7 cellular contexts compared by ENCODE assay signal in the genomic region with DNA sequence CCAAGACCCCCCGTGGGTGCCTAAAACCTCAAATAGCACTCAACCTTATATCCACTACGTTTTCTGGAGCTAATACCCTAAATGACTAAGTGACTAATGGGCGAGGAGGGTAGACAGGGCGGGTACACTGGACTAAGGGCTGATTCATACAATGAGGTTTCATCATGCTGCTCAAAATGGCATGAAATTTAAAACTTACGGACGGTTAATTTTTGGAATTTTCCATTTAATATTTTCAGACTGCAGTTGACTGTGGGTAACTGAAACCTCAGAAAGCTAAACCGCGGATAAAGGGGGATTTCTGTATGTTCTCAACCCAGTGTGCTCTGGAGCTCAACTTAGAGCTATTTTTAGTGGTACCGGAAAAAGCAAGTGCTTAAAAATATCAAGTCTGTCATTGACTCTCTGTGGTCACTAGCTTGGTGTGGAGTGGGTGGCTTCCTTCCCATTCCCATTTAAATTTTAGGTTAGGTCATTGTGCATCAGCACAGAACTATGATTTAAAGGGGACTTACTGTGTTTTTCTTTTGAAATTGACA.
A peak's percentile ranks its signal among the peaks of the same experiment; 100 is the strongest.
DNase-seq lines count a peak whose midpoint lies in the region; ATAC-seq and TF ChIP-seq lines count a peak whose summit lies in the region.

No MANE protein-coding gene starts in this region.

- WGBS in right cardiac atrium: 49% methylated on average over 9 of the region's 9 CpGs

- ATAC-seq in GM18867 (IDR thresholded peaks at IDR 0.05; ENCODE audit: unreplicated experiment): peak; percentile 71
- ATAC-seq in HG02588 (IDR thresholded peaks at IDR 0.05; ENCODE audit: unreplicated experiment): peak; percentile 74
- peak; percentile 88 for ATAC-seq in SK-N-SH treated with all-trans-retinoic acid at 6 μM for 48 hours
- peak; percentile 79 to 83 for ATAC-seq in right cardiac atrium

- no peak overlapping the region for H3K27ac ChIP-seq in right cardiac atrium (ENCODE audit: low read length)

- no peaks in the 10 kb centered on the region for H3K27me3 ChIP-seq in right cardiac atrium (ENCODE audit: control insufficient read depth, insufficient read depth)

- no peaks in the 10 kb centered on the region for H3K9me3 ChIP-seq in right cardiac atrium (ENCODE audit: control insufficient read depth, low read length)

- intact Hi-C loops in right cardiac atrium (cut with DNase I) (no loop called here), posterior vena cava (cut with DNase I) (no loop called here), posterior cingulate gyrus (cut with DNase I) (no loop called here)

- H3K4me1 ChIP-seq in right cardiac atrium (ENCODE audit: control insufficient read depth, insufficient read depth, low read length): no peaks in the 10 kb centered on the region

- no peak for DNase-seq in right cardiac atrium
- no peak for DNase-seq in posterior vena cava (ENCODE audit: low spot score)
- DNase-seq in activated CD8-positive, alpha-beta memory T cell treated with anti-CD3 and anti-CD28 coated beads, Interleukin-2, amount 50 U/mL, for 4 hours: no peak
- DNase-seq in posterior cingulate gyrus: no peak

- H3K4me3 ChIP-seq in right cardiac atrium (ENCODE audit: low read length): no peak overlapping the region

TF ChIP-seq in SK-N-SH treated with all-trans-retinoic acid at 6 μM for 48 hours, 23 proteins besides CTCF, POLR2A, EP300 and RAD21:
- TF ChIP-seq ARNTL (CRISPR knock-in tag; IDR thresholded peaks at IDR 0.05; ENCODE audit: borderline replicate concordance, low read depth) (no peak), RARB (CRISPR knock-in tag; IDR thresholded peaks at IDR 0.05) (no peak), TCF4 (CRISPR knock-in tag; IDR thresholded peaks at IDR 0.05; ENCODE audit: borderline replicate concordance) (no peak), PPARA (CRISPR knock-in tag; IDR thresholded peaks at IDR 0.05; ENCODE audit: borderline replicate concordance) (no peak), ZC3H10 (CRISPR knock-in tag; IDR thresholded peaks at IDR 0.05) (no peak), ZFP30 (CRISPR knock-in tag; IDR thresholded peaks at IDR 0.05) (no peak), GLIS3 (CRISPR knock-in tag; IDR thresholded peaks at IDR 0.05) (no peak), ZNF565 (CRISPR knock-in tag; conservative IDR thresholded peaks at IDR 0.05; ENCODE audit: low read depth) (no peak), BACH2 (CRISPR knock-in tag; IDR thresholded peaks at IDR 0.05; ENCODE audit: borderline replicate concordance) (no peak), CSDC2 (CRISPR knock-in tag; IDR thresholded peaks at IDR 0.05) (no peak), ESRRG (CRISPR knock-in tag; IDR thresholded peaks at IDR 0.05) (no peak), TOX (CRISPR knock-in tag; IDR thresholded peaks at IDR 0.05; ENCODE audit: borderline replicate concordance) (no peak), OSR1 (CRISPR knock-in tag; IDR thresholded peaks at IDR 0.05) (no peak), SNAI2 (CRISPR knock-in tag; IDR thresholded peaks at IDR 0.05) (no peak)
- TF ChIP-seq, protein P1, sequence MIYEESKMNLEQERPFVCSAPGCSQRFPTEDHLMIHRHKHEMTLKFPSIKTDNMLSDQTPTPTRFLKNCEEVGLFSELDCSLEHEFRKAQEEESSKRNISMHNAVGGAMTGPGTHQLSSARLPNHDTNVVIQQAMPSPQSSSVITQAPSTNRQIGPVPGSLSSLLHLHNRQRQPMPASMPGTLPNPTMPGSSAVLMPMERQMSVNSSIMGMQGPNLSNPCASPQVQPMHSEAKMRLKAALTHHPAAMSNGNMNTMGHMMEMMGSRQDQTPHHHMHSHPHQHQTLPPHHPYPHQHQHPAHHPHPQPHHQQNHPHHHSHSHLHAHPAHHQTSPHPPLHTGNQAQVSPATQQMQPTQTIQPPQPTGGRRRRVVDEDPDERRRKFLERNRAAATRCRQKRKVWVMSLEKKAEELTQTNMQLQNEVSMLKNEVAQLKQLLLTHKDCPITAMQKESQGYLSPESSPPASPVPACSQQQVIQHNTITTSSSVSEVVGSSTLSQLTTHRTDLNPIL (CRISPR knock-in tag; IDR thresholded peaks at IDR 0.05; ENCODE audit: low read depth): no peak
- TF ChIP-seq, protein P2, sequence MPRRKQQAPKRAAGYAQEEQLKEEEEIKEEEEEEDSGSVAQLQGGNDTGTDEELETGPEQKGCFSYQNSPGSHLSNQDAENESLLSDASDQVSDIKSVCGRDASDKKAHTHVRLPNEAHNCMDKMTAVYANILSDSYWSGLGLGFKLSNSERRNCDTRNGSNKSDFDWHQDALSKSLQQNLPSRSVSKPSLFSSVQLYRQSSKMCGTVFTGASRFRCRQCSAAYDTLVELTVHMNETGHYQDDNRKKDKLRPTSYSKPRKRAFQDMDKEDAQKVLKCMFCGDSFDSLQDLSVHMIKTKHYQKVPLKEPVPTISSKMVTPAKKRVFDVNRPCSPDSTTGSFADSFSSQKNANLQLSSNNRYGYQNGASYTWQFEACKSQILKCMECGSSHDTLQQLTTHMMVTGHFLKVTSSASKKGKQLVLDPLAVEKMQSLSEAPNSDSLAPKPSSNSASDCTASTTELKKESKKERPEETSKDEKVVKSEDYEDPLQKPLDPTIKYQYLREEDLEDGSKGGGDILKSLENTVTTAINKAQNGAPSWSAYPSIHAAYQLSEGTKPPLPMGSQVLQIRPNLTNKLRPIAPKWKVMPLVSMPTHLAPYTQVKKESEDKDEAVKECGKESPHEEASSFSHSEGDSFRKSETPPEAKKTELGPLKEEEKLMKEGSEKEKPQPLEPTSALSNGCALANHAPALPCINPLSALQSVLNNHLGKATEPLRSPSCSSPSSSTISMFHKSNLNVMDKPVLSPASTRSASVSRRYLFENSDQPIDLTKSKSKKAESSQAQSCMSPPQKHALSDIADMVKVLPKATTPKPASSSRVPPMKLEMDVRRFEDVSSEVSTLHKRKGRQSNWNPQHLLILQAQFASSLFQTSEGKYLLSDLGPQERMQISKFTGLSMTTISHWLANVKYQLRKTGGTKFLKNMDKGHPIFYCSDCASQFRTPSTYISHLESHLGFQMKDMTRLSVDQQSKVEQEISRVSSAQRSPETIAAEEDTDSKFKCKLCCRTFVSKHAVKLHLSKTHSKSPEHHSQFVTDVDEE (CRISPR knock-in tag; IDR thresholded peaks at IDR 0.05): no peak
- TF ChIP-seq, protein P3, sequence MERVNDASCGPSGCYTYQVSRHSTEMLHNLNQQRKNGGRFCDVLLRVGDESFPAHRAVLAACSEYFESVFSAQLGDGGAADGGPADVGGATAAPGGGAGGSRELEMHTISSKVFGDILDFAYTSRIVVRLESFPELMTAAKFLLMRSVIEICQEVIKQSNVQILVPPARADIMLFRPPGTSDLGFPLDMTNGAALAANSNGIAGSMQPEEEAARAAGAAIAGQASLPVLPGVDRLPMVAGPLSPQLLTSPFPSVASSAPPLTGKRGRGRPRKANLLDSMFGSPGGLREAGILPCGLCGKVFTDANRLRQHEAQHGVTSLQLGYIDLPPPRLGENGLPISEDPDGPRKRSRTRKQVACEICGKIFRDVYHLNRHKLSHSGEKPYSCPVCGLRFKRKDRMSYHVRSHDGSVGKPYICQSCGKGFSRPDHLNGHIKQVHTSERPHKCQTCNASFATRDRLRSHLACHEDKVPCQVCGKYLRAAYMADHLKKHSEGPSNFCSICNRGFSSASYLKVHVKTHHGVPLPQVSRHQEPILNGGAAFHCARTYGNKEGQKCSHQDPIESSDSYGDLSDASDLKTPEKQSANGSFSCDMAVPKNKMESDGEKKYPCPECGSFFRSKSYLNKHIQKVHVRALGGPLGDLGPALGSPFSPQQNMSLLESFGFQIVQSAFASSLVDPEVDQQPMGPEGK (CRISPR knock-in tag; IDR thresholded peaks at IDR 0.05; ENCODE audit: borderline replicate concordance): no peak
- TF ChIP-seq, protein P4, sequence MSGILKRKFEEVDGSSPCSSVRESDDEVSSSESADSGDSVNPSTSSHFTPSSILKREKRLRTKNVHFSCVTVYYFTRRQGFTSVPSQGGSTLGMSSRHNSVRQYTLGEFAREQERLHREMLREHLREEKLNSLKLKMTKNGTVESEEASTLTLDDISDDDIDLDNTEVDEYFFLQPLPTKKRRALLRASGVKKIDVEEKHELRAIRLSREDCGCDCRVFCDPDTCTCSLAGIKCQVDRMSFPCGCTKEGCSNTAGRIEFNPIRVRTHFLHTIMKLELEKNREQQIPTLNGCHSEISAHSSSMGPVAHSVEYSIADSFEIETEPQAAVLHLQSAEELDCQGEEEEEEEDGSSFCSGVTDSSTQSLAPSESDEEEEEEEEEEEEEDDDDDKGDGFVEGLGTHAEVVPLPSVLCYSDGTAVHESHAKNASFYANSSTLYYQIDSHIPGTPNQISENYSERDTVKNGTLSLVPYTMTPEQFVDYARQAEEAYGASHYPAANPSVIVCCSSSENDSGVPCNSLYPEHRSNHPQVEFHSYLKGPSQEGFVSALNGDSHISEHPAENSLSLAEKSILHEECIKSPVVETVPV (CRISPR knock-in tag; IDR thresholded peaks at IDR 0.05): no peak
